In genomic region chr7:159144756-159145543, GRCh38 we compare ENCODE assay signal across 9 cellular contexts. TPM values are rescaled to one million over a fixed set of nuclear protein-coding genes. Genes with fewer than 3 reads are reported as not detected.
DNase-seq lines count a peak whose midpoint lies in the region; ATAC-seq, FAIRE-seq and TF ChIP-seq lines count a peak whose summit lies in the region.
"Had no signal": no experiment of that assay in that cellular context is flagged by ENCODE, and none has a peak within 500 bp of the region (broad histone marks: within the 10 kb centered on the region; RNA-seq: fewer than 3 reads in every experiment).

Gene VIPR2, minus strand, starts transcription at chr7:159144867. Its CDS starts 96 bp downstream, at chr7:159144771.

- no peaks in the 10 kb centered on the region for H3K36me3 Mint-ChIP-seq in activated CD4-positive, alpha-beta T cell treated with anti-CD3 and anti-CD28 coated beads, Interleukin-2, amount 10 ng/mL, durations not matched to agents 24 days and 14 days (ENCODE audit: low read depth)
- H3K36me3 Mint-ChIP-seq in natural killer cell = no peaks in the 10 kb centered on the region

- TF ChIP-seq CTCF in natural killer cell (IDR thresholded peaks at IDR 0.05) = no peak

- no peak within 1 kb of the TSS for H3K27ac Mint-ChIP-seq in activated CD4-positive, alpha-beta T cell treated with anti-CD3 and anti-CD28 coated beads, Interleukin-2, amount 10 ng/mL, durations not matched to agents 24 days and 14 days
- peak within 1 kb of the TSS in 1 of 2 donors; percentile 63 for H3K27ac Mint-ChIP-seq in natural killer cell

- intact Hi-C loops in activated CD4-positive, alpha-beta T cell treated with anti-CD3 and anti-CD28 coated beads, Interleukin-2, amount 10 ng/mL, durations not matched to agents 24 days and 14 days (cut with micrococcal nuclease) = loop anchor here (10.0 kb wide), 1 partner anchor 140 kb away; no protein-coding TSS in a partner anchor
- intact Hi-C loops in natural killer cell (cut with micrococcal nuclease) = loop anchor here (5.0 kb wide), 1 partner anchor 52 kb away; no protein-coding TSS in a partner anchor

- ATAC-seq in natural killer cell (peak; percentile 79 to 82 (median 82)), HG02642 (IDR thresholded peaks at IDR 0.05; ENCODE audit: poor library complexity, unreplicated experiment) (no peak), GM18868 (IDR thresholded peaks at IDR 0.05; ENCODE audit: unreplicated experiment) (no peak)

- no peak for FAIRE-seq in urothelium cell line (lab: Jason Lieb, UNC)
- FAIRE-seq: keratinocyte had no signal

- no peaks in the 10 kb centered on the region for H3K9me3 Mint-ChIP-seq in activated CD4-positive, alpha-beta T cell treated with anti-CD3 and anti-CD28 coated beads, Interleukin-2, amount 10 ng/mL, durations not matched to agents 24 days and 14 days
- H3K9me3 Mint-ChIP-seq in natural killer cell = no peaks in the 10 kb centered on the region

- peaks cover 3% of the 10 kb centered on the region for H3K4me1 Mint-ChIP-seq in activated CD4-positive, alpha-beta T cell treated with anti-CD3 and anti-CD28 coated beads, Interleukin-2, amount 10 ng/mL, durations not matched to agents 24 days and 14 days
- H3K4me1 Mint-ChIP-seq in natural killer cell = peaks cover 0 to 12% of the 10 kb centered on the region in 2 donors

- peak within 1 kb of the TSS; percentile 73 for H3K4me3 Mint-ChIP-seq in activated CD4-positive, alpha-beta T cell treated with anti-CD3 and anti-CD28 coated beads, Interleukin-2, amount 10 ng/mL, durations not matched to agents 24 days and 14 days
- peak within 1 kb of the TSS; percentile 84 for H3K4me3 Mint-ChIP-seq in natural killer cell

- H3K27me3 Mint-ChIP-seq in activated CD4-positive, alpha-beta T cell treated with anti-CD3 and anti-CD28 coated beads, Interleukin-2, amount 10 ng/mL, durations not matched to agents 24 days and 14 days = peaks cover 30% of the 10 kb centered on the region
- H3K27me3 Mint-ChIP-seq in natural killer cell (ENCODE audit: low read depth in 2 of 2) = peaks cover 3 to 11% of the 10 kb centered on the region in 2 donors

- peak; percentile 72 for DNase-seq in activated CD4-positive, alpha-beta T cell treated with anti-CD3 and anti-CD28 coated beads, Interleukin-2, amount 10 ng/mL, durations not matched to agents 24 days and 14 days
- no peak for DNase-seq in activated CD4-positive, alpha-beta T cell treated with anti-CD3 and anti-CD28 coated beads for 1 hour
- peak; percentile 5 for DNase-seq in effector CD8-positive, alpha-beta T cell (lab: John Stamatoyannopoulos, UW)
- peak; percentile 29 for DNase-seq in natural killer cell
- DNase-seq in urothelium cell line (ENCODE audit: low spot score) = peak; percentile 44
- DNase-seq in T1000 (lab: John Stamatoyannopoulos, UW) = no peak

RNA-seq across cellular contexts. Expression of gene VIPR2, which starts in this region (rescaled TPM):
- 1.6 and 1.7 TPM in 2 replicates for total RNA-seq in activated CD4-positive, alpha-beta T cell treated with anti-CD3 and anti-CD28 coated beads, Interleukin-2, amount 10 ng/mL, durations not matched to agents 24 days and 14 days
- total RNA-seq in natural killer cell = 1 to 10 TPM; 2.2 to 4.9 (median 4.7) TPM

Comparison
In these comparisons a context has a peak if more than half of its experiments do, and no peak if none do; other contexts are left out.
1. DNase-seq: peak in activated CD4-positive, alpha-beta T cell treated with anti-CD3 and anti-CD28 coated beads, Interleukin-2, amount 10 ng/mL, durations not matched to agents 24 days and 14 days (single experiment), effector CD8-positive, alpha-beta T cell (single experiment), natural killer cell (single experiment) and urothelium cell line (single experiment); none in activated CD4-positive, alpha-beta T cell treated with anti-CD3 and anti-CD28 coated beads for 1 hour (single experiment) and T1000 (single experiment).
2. ATAC-seq: peak in natural killer cell (3 of 3); none in HG02642 (single experiment) and GM18868 (single experiment).